Comparison of ENCODE assay signal across 23 cellular contexts in genomic region chr9:80326105-80326504, GRCh38.
A peak's percentile ranks its signal among the peaks of the same experiment; 100 is the strongest.
DNase-seq lines count a peak whose midpoint lies in the region; ATAC-seq, FAIRE-seq and TF ChIP-seq lines count a peak whose summit lies in the region.
"Had no signal": no experiment of that assay in that cellular context is flagged by ENCODE, and none has a peak within 500 bp of the region (broad histone marks: within the 10 kb centered on the region; RNA-seq: fewer than 3 reads in every experiment).

No MANE protein-coding gene starts in this region.

- H3K4me3 ChIP-seq in H1 (ENCODE audit: extremely low read depth in 1 of 4, insufficient read depth in 2 of 4, low read depth in 3 of 4, low read length in 4 of 4) = no peak overlapping the region
- H3K4me3 ChIP-seq: GM23248, SJCRH30 had no signal

- no peaks in the 10 kb centered on the region for H4K20me1 ChIP-seq in H1 (replicated peaks in 1 of 2; ENCODE audit: control insufficient read depth in 1 of 2, insufficient read depth in 2 of 2, low read length in 2 of 2)

- no peak overlapping the region for H3K14ac ChIP-seq in H1 (ENCODE audit: insufficient read length)

- WGBS in H1 (ENCODE audit: extremely low coverage in 1 of 2, insufficient coverage in 1 of 2, insufficient read length in 1 of 2, insufficient replicate concordance in 2 of 2, low coverage in 1 of 2, low lambda C conversion rate in 2 of 2, missing lambda C conversion rate in 1 of 2), 2 experiments = 87% methylated on average over 3 of the region's 3 CpGs; no CpG with 5 or more reads in 1 of the 2 experiments

- H2BK5ac ChIP-seq in H1 (ENCODE audit: low read depth, low read length) = no peak overlapping the region

- H2BK15ac ChIP-seq in H1 (ENCODE audit: low read length) = no peak overlapping the region

- 0 out of 2 replicates have a peak overlapping the region, but pooled peaks have one; percentile 37 for H2AFZ ChIP-seq in H1 (ENCODE audit: low read length)
- H2AFZ ChIP-seq: GM23248 had no signal

- POLR2A ChIA-PET in H1 (lab: Charles Lee; ENCODE audit: partially characterized antibody) = no interaction called here

- H3K4me2 ChIP-seq in H1 (ENCODE audit: insufficient read depth in 1 of 2, low read depth in 2 of 2, low read length in 2 of 2) = no peak overlapping the region

- H4K91ac ChIP-seq in H1 (replicated peaks; ENCODE audit: insufficient read length, low read length) = no peak overlapping the region

- no peaks in the 10 kb centered on the region for H3K27me3 ChIP-seq in H1 (replicated peaks in 1 of 4; ENCODE audit: control insufficient read depth in 3 of 4, extremely low read depth in 1 of 4, insufficient read depth in 3 of 4, low read length in 3 of 4)
- H3K27me3 ChIP-seq: SJCRH30 had no signal

- no peak overlapping the region for H3K23ac ChIP-seq in H1 (ENCODE audit: insufficient read length)

- no peak overlapping the region for H2AK5ac ChIP-seq in H1 (ENCODE audit: low read depth, low read length)

- no peak for FAIRE-seq in H1 (lab: Jason Lieb, UNC)
- FAIRE-seq: GM18507 had no signal

- no peak for TF ChIP-seq POLR2A in H1 (IDR thresholded peaks at IDR 0.05; ENCODE audit: control extremely low read depth in 1 of 2, low read depth in 2 of 2, low read length in 2 of 2)

- no peaks in the 10 kb centered on the region for H3K4me1 ChIP-seq in H1 (replicated peaks in 1 of 4; ENCODE audit: control insufficient read depth in 3 of 4, insufficient read depth in 4 of 4, low read length in 3 of 4)

- CTCF ChIA-PET in H1 (lab: Charles Lee; ENCODE audit: partially characterized antibody) = no interaction called here

- no peaks in the 10 kb centered on the region for H3K79me1 ChIP-seq in H1 (ENCODE audit: low read depth, low read length)

- H2BK120ac ChIP-seq in H1 (replicated peaks; ENCODE audit: low read depth, low read length) = no peak overlapping the region

- H4K5ac ChIP-seq in H1 (ENCODE audit: insufficient read length, low read depth, low read length) = no peak overlapping the region

- no peak overlapping the region for H3K56ac ChIP-seq in H1 (replicated peaks; ENCODE audit: insufficient read length, low read depth, low read length)

- H3K79me2 ChIP-seq in H1 (ENCODE audit: control insufficient read depth in 1 of 2, insufficient read depth in 2 of 2, low read length in 2 of 2) = no peaks in the 10 kb centered on the region

- ATAC-seq in HG02571 (IDR thresholded peaks at IDR 0.05; ENCODE audit: unreplicated experiment) = no peak
- ATAC-seq: PC-3, SK-N-SH treated with all-trans-retinoic acid at 6 μM for 48 hours had no signal

- DNase-seq in G401 (ENCODE audit: low spot score) = peak; percentile 66
- DNase-seq in NCI-H69 (lab: John Stamatoyannopoulos, UW) = peak; percentile 5
- no peak for DNase-seq in H1 (ENCODE audit: low read depth in 1 of 2, low spot score in 2 of 2)
- peak; percentile 11 for DNase-seq in mucosa of gallbladder (ENCODE audit: low spot score)
- no peak for DNase-seq in NAMALWA (ENCODE audit: low spot score)
- no peak for DNase-seq in kidney tubule cell (ENCODE audit: low spot score)
- no peak for DNase-seq in NCI-H146 treated with DMSO at 0.1 percent for 48 hours (lab: John Stamatoyannopoulos, UW; ENCODE audit: unreplicated experiment)
- DNase-seq: DMS153; GM23248; HCEC 1CT; KBM-7; NCI-H1417; NCI-H1694 treated with DMSO at 0.1 percent for 48 hours; NCI-H2081 treated with DMSO at 0.1 percent for 48 hours; NCI-H2171; NCI-H524 treated with DMSO at 0.1 percent for 48 hours; NCI-H82; NK-92 treated with Interleukin-12 subunit alpha and Interleukin-12 subunit beta, amount 100 ng/mL, for 24 hours; PC-3; SJCRH30 had no signal

- H3K9me3 ChIP-seq in H1 (ENCODE audit: insufficient read depth in 2 of 2, low read depth in 1 of 2, low read length in 1 of 2) = no peaks in the 10 kb centered on the region; a peak in 1 of 4 replicates

- no peaks in the 10 kb centered on the region for H3K23me2 ChIP-seq in H1 (ENCODE audit: low read depth, low read length)

- no peaks in the 10 kb centered on the region; a peak in 1 of 8 replicates for H3K36me3 ChIP-seq in H1 (ENCODE audit: control insufficient read depth in 2 of 4, insufficient read depth in 4 of 4, low read length in 3 of 4)
- H3K36me3 ChIP-seq: SJCRH30 had no signal

- H3K18ac ChIP-seq in H1 (ENCODE audit: extremely low read depth, low read length) = no peak overlapping the region

- no peak overlapping the region for H3K27ac ChIP-seq in H1 (ENCODE audit: low read depth, low read length)
- H3K27ac ChIP-seq: GM23248, SJCRH30 had no signal

- in situ Hi-C loops in G401 (cut with HindIII; ENCODE audit: low sequenced_read_pairs) = no loop called here

- H4K8ac ChIP-seq in H1 (ENCODE audit: extremely low read depth, insufficient read depth, low read length) = no peak overlapping the region

- no peak overlapping the region for H3K4ac ChIP-seq in H1 (replicated peaks; ENCODE audit: insufficient read length, low read depth, low read length)

- H2BK20ac ChIP-seq in H1 (ENCODE audit: low read length) = no peak overlapping the region

- H3K9ac ChIP-seq in H1 (replicated peaks in 1 of 4; ENCODE audit: extremely low read depth in 1 of 4, low read depth in 3 of 4, low read length in 3 of 4) = no peak overlapping the region
- H3K9ac ChIP-seq: GM23248 had no signal

- H2BK12ac ChIP-seq in H1 (ENCODE audit: low read depth, low read length) = no peak overlapping the region; the same call in 1 of the 2 replicates

- TF ChIP-seq CTCF in H1 (IDR thresholded peaks at IDR 0.05; ENCODE audit: control extremely low read depth in 1 of 3, insufficient read depth in 1 of 3, low read depth in 1 of 3, low read length in 3 of 3) = no peak

- no peak for TF ChIP-seq EP300 in H1 (IDR thresholded peaks at IDR 0.05; ENCODE audit: borderline replicate concordance in 1 of 2, low read depth in 2 of 2, low read length in 2 of 2)

- TF ChIP-seq RAD21 in H1 (IDR thresholded peaks at IDR 0.05 in 1 of 2, conservative IDR thresholded peaks at IDR 0.05 in 1 of 2; ENCODE audit: low read depth in 2 of 2, low read length in 2 of 2) = no peak

TF ChIP-seq in H1, 55 proteins besides CTCF, POLR2A, EP300 and RAD21:
- TF ChIP-seq GTF2F1 (IDR thresholded peaks at IDR 0.05; ENCODE audit: borderline replicate concordance, low read depth, low read length) (no peak), POU5F1 (IDR thresholded peaks at IDR 0.05; ENCODE audit: low read depth, low read length) (no peak), ATF2 (IDR thresholded peaks at IDR 0.05; ENCODE audit: low read length) (no peak), ATF3 (IDR thresholded peaks at IDR 0.05; ENCODE audit: insufficient read depth, low read depth, low read length) (no peak), SP4 (IDR thresholded peaks at IDR 0.05; ENCODE audit: low read length) (no peak), GABPA (IDR thresholded peaks at IDR 0.05; ENCODE audit: borderline replicate concordance, insufficient read depth, low read length) (no peak), BACH1 (IDR thresholded peaks at IDR 0.05; ENCODE audit: low read length) (no peak), CBX8 (IDR thresholded peaks at IDR 0.05; ENCODE audit: borderline replicate concordance, low read depth, low read length) (no peak), SAP30 (IDR thresholded peaks at IDR 0.05; ENCODE audit: insufficient read depth, insufficient replicate concordance, low read length) (no peak), PHF8 (conservative IDR thresholded peaks at IDR 0.05; ENCODE audit: low read depth, low read length) (no peak), SUZ12 (IDR thresholded peaks at IDR 0.05; ENCODE audit: low read length) (no peak), MAFK (IDR thresholded peaks at IDR 0.05; ENCODE audit: low read depth, low read length) (no peak), KDM5A (IDR thresholded peaks at IDR 0.05; ENCODE audit: low read length) (no peak), HDAC6 (IDR thresholded peaks at IDR 0.05; ENCODE audit: low read depth, low read length) (no peak), BRCA1 (IDR thresholded peaks at IDR 0.05; ENCODE audit: low read depth, low read length) (no peak), CBX5 (IDR thresholded peaks at IDR 0.05; ENCODE audit: low read depth, low read length) (no peak), EZH2 (IDR thresholded peaks at IDR 0.05; ENCODE audit: low read depth, low read length, severe bottlenecking) (no peak), KDM1A (IDR thresholded peaks at IDR 0.05; ENCODE audit: borderline replicate concordance, low read length) (no peak), SIRT6 (IDR thresholded peaks at IDR 0.05; ENCODE audit: low read length) (no peak)
TF ChIP-seq in H1: peak in this region for 0.

Comparison
In these comparisons a context has a peak if more than half of its experiments do, and no peak if none do; other contexts are left out.
1. DNase-seq: peak in G401 (single experiment), NCI-H69 (single experiment) and mucosa of gallbladder (single experiment); none in H1 (0 of 2), NAMALWA (single experiment), kidney tubule cell (single experiment) and NCI-H146 treated with DMSO at 0.1 percent for 48 hours (single experiment).